In the genomic region with DNA sequence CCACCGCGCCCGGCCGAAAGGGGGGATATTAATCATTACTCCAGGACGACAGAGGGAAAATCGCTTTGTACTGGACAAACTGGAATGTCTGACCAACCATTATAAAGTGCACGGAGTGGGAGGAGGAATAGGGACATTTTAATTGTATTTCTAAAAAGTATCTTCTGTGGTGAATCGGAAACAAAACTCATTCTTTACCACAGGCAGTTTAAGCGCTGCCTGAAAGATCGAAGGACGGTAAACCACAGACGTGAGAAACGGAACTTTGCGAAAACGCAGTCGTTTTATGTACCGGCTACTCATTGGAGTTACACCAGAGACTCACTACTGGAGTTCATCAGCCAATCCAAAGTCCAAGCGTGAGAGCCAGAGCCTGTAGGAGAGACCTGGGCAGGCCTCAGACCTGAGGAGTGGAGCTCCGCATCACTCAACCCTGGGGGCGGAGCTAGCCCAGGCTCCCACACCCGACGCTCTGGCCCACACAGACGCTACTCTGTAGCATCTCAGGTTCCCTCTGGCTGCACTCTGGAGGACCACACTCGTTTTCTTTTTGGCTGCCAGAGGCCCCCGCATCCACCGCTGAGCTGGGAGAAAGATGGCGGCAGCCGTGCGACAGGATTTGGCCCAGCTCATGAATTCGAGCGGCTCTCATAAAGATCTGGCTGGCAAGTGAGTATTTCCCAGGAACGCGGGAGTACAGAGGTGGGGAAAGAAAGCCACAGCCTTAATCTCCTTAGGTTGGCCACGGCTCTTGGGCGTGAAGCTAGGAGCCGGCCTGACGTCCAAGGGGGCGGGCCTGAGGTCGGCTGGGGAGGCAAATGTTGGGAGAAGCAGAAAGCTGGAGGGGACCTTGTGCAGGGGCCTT, we compare ENCODE assay signal across 8 cellular contexts. TPM values are rescaled to one million over a fixed set of nuclear protein-coding genes. Genes with fewer than 3 reads are reported as not detected.
DNase-seq lines count a peak whose midpoint lies in the region; ATAC-seq and TF ChIP-seq lines count a peak whose summit lies in the region.

A gene (plus strand): TSS at position 554 of the 865 bp plus-strand sequence. CDS start 42 bp downstream, at position 596.

- H3K27ac ChIP-seq in spleen, result peak within 1 kb of the TSS; percentile 86 to 97 (median 95)

- peak within 1 kb of the TSS; percentile 96 for H3K4me3 Mint-ChIP-seq in central memory CD8-positive, alpha-beta T cell

- DNase-seq in AG10803 (ENCODE audit: low read depth) (peak; percentile 100), NCI-H446 (lab: John Stamatoyannopoulos, UW) (peak; percentile 96 to 99), inferior parietal cortex (ENCODE audit: extremely low spot score) (peak; percentile 99), spleen (peak; percentile 99)
- DNase-seq in activated CD4-positive, CD25-positive, alpha-beta regulatory T cell treated with anti-CD3 and anti-CD28 coated beads, Interleukin-2, amount 50 U/mL, for 16 hours (ENCODE audit: low read depth, low spot score), result peak; percentile 93
- DNase-seq in central memory CD8-positive, alpha-beta T cell (ENCODE audit: low spot score in 2 of 2), result peak; percentile 81 to 94

- H3K4me1 ChIP-seq in spleen, result peaks cover 14 to 42% (median 31%) of the 10 kb centered on the region in 6 donors

- peak; percentile 99 for ATAC-seq in GM19035 (IDR thresholded peaks at IDR 0.05; ENCODE audit: unreplicated experiment)
- peak; percentile 99 for ATAC-seq in HG03354 (IDR thresholded peaks at IDR 0.05; ENCODE audit: poor library complexity, severe bottlenecking, unreplicated experiment)
- ATAC-seq in central memory CD8-positive, alpha-beta T cell (replicated peaks; ENCODE audit: extremely low read depth, poor library complexity, severe bottlenecking), result peak; percentile 96

- TF ChIP-seq CTCF in AG10803 (conservative IDR thresholded peaks at IDR 0.05; ENCODE audit: low read length), result peak; percentile 49
- TF ChIP-seq CTCF in spleen (IDR thresholded peaks at IDR 0.05 in 8 of 11, conservative IDR thresholded peaks at IDR 0.05 in 3 of 11), result peak; percentile 43 to 86 (median 65)

- no peaks in the 10 kb centered on the region for H3K36me3 ChIP-seq in spleen

- H3K9me3 ChIP-seq in spleen, result no peaks in the 10 kb centered on the region

- no peaks in the 10 kb centered on the region for H3K27me3 ChIP-seq in spleen (replicated peaks in 1 of 7)

- 0 to 1% (median 0%) methylated on average over 31 to 39 of the region's 39 CpGs for WGBS in spleen, 5 donors

- peaks cover 26% of the 10 kb centered on the region for H3K4me1 Mint-ChIP-seq in central memory CD8-positive, alpha-beta T cell

- no peaks in the 10 kb centered on the region for H3K27me3 Mint-ChIP-seq in central memory CD8-positive, alpha-beta T cell

- H3K4me3 ChIP-seq in AG10803 (ENCODE audit: low read length) (peak within 1 kb of the TSS; percentile 85), spleen (peak within 1 kb of the TSS; percentile 60 to 87 (median 74))

- H3K36me3 Mint-ChIP-seq in central memory CD8-positive, alpha-beta T cell (ENCODE audit: insufficient read depth), result peaks cover 10% of the 10 kb centered on the region

- no peaks in the 10 kb centered on the region for H3K9me3 Mint-ChIP-seq in central memory CD8-positive, alpha-beta T cell

- intact Hi-C loops in spleen (cut with DNase I; ENCODE audit: low total_unique reads), result no loop called here

- peak; percentile 10 to 69 (median 46) for TF ChIP-seq POLR2A in spleen (IDR thresholded peaks at IDR 0.05)

- peak within 1 kb of the TSS; percentile 97 for H3K27ac Mint-ChIP-seq in central memory CD8-positive, alpha-beta T cell (ENCODE audit: low read depth)

RNA-seq across cellular contexts. Expression of the gene that starts here (rescaled TPM):
- total RNA-seq in spleen, result 10 to 100 TPM; 23.9 to 35.1 (median 26.0) TPM
- 10 to 100 TPM; 20.0 to 30.8 (median 23.4) TPM for polyA plus RNA-seq in spleen

Comparison
In these comparisons a context has a peak if more than half of its experiments do, and no peak if none do; other contexts are left out.
1. Peak in every context shown above with its lines: DNase-seq, ATAC-seq, H3K4me3 ChIP-seq and H3K27ac ChIP-seq.